In the genomic region with DNA sequence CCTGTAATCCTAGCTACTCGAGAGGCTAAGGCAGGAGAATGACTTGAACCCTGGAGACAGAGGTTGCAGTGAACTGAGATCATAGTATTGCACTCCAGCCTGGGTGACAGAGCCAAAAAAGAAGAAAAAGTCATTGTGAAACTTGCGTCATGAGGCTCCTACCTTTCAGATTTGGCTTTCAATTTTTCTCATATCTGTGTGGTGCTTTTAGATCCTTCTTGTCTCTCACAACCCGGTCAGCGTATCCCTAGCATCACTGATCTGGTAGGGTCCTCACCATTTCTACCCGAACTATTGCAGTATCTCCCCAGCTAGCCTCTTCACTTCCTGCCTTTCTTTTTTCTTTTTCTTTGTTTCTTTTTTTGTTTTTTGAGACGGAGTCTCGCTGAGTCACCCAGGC, we compare ENCODE assay signal across 16 cellular contexts. TPM values are rescaled to one million over a fixed set of nuclear protein-coding genes. Genes with fewer than 3 reads are reported as not detected.
A peak's percentile ranks its signal among the peaks of the same experiment; 100 is the strongest.
DNase-seq lines count a peak whose midpoint lies in the region; ATAC-seq lines count a peak whose summit lies in the region.
"Had no signal": no experiment of that assay in that cellular context is flagged by ENCODE, and none has a peak within 500 bp of the region (broad histone marks: within the 10 kb centered on the region; RNA-seq: fewer than 3 reads in every experiment).

No MANE protein-coding gene starts in this region.

- DNase-seq in stimulated activated CD4-positive, alpha-beta T cell treated with anti-CD3 and anti-CD28 coated beads, Interleukin-15, amount 100 ng/mL, for 24 hours, result peak; percentile 10
- no peak for DNase-seq in stimulated activated CD4-positive, alpha-beta T cell treated with anti-CD3 and anti-CD28 coated beads, Interleukin-2, amount 100 ng/mL, for 24 hours
- DNase-seq in activated CD4-positive, alpha-beta T cell treated with anti-CD3 and anti-CD28 coated beads, Interleukin-2, amount 50 U/mL, for 48 hours, result peak; percentile 14 to 24
- no peak for DNase-seq in stimulated activated naive CD8-positive, alpha-beta T cell treated with anti-CD3 and anti-CD28 coated beads, Interleukin-15, amount 100 ng/mL, for 72 hours
- DNase-seq in Right ventricle myocardium superior (no peak), T-cell (no peak), HAP-1 (ENCODE audit: low spot score in 2 of 2) (no peak)
- DNase-seq: H7, left ventricle myocardium superior, NCI-H187 treated with DMSO at 0.1 percent for 48 hours, NCI-H510A treated with DMSO at 0.1 percent for 48 hours, posterior cingulate gyrus, small intestine had no signal

- no peaks in the 10 kb centered on the region for H3K9me3 ChIP-seq in HAP-1
- H3K9me3 ChIP-seq: suprapubic skin had no signal

- POLR2A ChIA-PET in T-cell (lab: Charles Lee), result no interaction called here

- no peak overlapping the region for H3K4me3 Mint-ChIP-seq in stimulated activated naive CD8-positive, alpha-beta T cell treated with anti-CD3 and anti-CD28 coated beads, Interleukin-15, amount 100 ng/mL, for 72 hours
- H3K4me3 Mint-ChIP-seq in T-cell, result no peak overlapping the region

- peak; percentile 72 for ATAC-seq in GM19395 (IDR thresholded peaks at IDR 0.05; ENCODE audit: unreplicated experiment)
- peak; percentile 54 for ATAC-seq in stimulated activated naive CD8-positive, alpha-beta T cell treated with anti-CD3 and anti-CD28 coated beads, Interleukin-15, amount 100 ng/mL, for 72 hours
- ATAC-seq in Right ventricle myocardium superior (ENCODE audit: poor library complexity), result no peak
- no peak for ATAC-seq in T-cell (replicated peaks in 1 of 4)
- ATAC-seq: left ventricle myocardium superior had no signal

- H3K36me3 ChIP-seq in HAP-1 (replicated peaks), result no peaks in the 10 kb centered on the region
- H3K36me3 ChIP-seq: suprapubic skin had no signal

- no peaks in the 10 kb centered on the region for H3K36me3 Mint-ChIP-seq in T-cell

- in situ Hi-C loops in HAP-1 (cut with MboI; ENCODE audit: low sequenced_read_pairs), result no loop called here

- no peaks in the 10 kb centered on the region for H3K27me3 Mint-ChIP-seq in stimulated activated naive CD8-positive, alpha-beta T cell treated with anti-CD3 and anti-CD28 coated beads, Interleukin-15, amount 100 ng/mL, for 72 hours
- H3K27me3 Mint-ChIP-seq in T-cell, result peaks cover 3% of the 10 kb centered on the region in 2 donors

- intact Hi-C loops in Right ventricle myocardium superior (cut with DNase I), result no loop called here

- no peak overlapping the region for H3K27ac Mint-ChIP-seq in stimulated activated naive CD8-positive, alpha-beta T cell treated with anti-CD3 and anti-CD28 coated beads, Interleukin-15, amount 100 ng/mL, for 72 hours
- no peak overlapping the region for H3K27ac Mint-ChIP-seq in T-cell

- H3K27me3 ChIP-seq in HAP-1 (ENCODE audit: low read depth), result no peaks in the 10 kb centered on the region
- H3K27me3 ChIP-seq: suprapubic skin had no signal

- H3K9me3 Mint-ChIP-seq in stimulated activated naive CD8-positive, alpha-beta T cell treated with anti-CD3 and anti-CD28 coated beads, Interleukin-15, amount 100 ng/mL, for 72 hours, result no peaks in the 10 kb centered on the region
- no peaks in the 10 kb centered on the region for H3K9me3 Mint-ChIP-seq in T-cell

- no peak overlapping the region for H3K4me3 ChIP-seq in HAP-1
- H3K4me3 ChIP-seq: suprapubic skin had no signal

- no peaks in the 10 kb centered on the region for H3K4me1 ChIP-seq in HAP-1
- H3K4me1 ChIP-seq: suprapubic skin had no signal

- H3K4me1 Mint-ChIP-seq in stimulated activated naive CD8-positive, alpha-beta T cell treated with anti-CD3 and anti-CD28 coated beads, Interleukin-15, amount 100 ng/mL, for 72 hours, result peaks cover 20% of the 10 kb centered on the region
- H3K4me1 Mint-ChIP-seq in T-cell, result peaks cover 9 to 15% (median 12%) of the 10 kb centered on the region in 3 donors

- CTCF ChIA-PET in T-cell (lab: Charles Lee), result interaction anchor here in 1 of 2 donors (0.6 kb wide), 1 partner anchor 244 kb away, joined by 3 read pairs; no protein-coding TSS in a partner anchor

RNA-seq across cellular contexts. Expression of gene GCNT3, which starts 21.6 kb away (rescaled TPM):
- total RNA-seq in Right ventricle myocardium superior (not detected), T-cell (under 1 TPM in 2 of 5 donors, not detected in 3; 0.22 to 0.29 TPM)
- total RNA-seq: H7, left ventricle myocardium superior, MCF 10A had no signal

Comparison
In these comparisons a context has a peak if more than half of its experiments do, and no peak if none do; other contexts are left out.
1. DNase-seq: peak in stimulated activated CD4-positive, alpha-beta T cell treated with anti-CD3 and anti-CD28 coated beads, Interleukin-15, amount 100 ng/mL, for 24 hours (single experiment) and activated CD4-positive, alpha-beta T cell treated with anti-CD3 and anti-CD28 coated beads, Interleukin-2, amount 50 U/mL, for 48 hours (2 of 2); none in stimulated activated CD4-positive, alpha-beta T cell treated with anti-CD3 and anti-CD28 coated beads, Interleukin-2, amount 100 ng/mL, for 24 hours (0 of 2), stimulated activated naive CD8-positive, alpha-beta T cell treated with anti-CD3 and anti-CD28 coated beads, Interleukin-15, amount 100 ng/mL, for 72 hours (0 of 2), Right ventricle myocardium superior (single experiment), T-cell (0 of 34) and HAP-1 (0 of 2).
2. ATAC-seq: peak in GM19395 (single experiment) and stimulated activated naive CD8-positive, alpha-beta T cell treated with anti-CD3 and anti-CD28 coated beads, Interleukin-15, amount 100 ng/mL, for 72 hours (single experiment); none in Right ventricle myocardium superior (single experiment) and T-cell (0 of 4).